1 cellular context compared by ENCODE assay signal in the genomic region with DNA sequence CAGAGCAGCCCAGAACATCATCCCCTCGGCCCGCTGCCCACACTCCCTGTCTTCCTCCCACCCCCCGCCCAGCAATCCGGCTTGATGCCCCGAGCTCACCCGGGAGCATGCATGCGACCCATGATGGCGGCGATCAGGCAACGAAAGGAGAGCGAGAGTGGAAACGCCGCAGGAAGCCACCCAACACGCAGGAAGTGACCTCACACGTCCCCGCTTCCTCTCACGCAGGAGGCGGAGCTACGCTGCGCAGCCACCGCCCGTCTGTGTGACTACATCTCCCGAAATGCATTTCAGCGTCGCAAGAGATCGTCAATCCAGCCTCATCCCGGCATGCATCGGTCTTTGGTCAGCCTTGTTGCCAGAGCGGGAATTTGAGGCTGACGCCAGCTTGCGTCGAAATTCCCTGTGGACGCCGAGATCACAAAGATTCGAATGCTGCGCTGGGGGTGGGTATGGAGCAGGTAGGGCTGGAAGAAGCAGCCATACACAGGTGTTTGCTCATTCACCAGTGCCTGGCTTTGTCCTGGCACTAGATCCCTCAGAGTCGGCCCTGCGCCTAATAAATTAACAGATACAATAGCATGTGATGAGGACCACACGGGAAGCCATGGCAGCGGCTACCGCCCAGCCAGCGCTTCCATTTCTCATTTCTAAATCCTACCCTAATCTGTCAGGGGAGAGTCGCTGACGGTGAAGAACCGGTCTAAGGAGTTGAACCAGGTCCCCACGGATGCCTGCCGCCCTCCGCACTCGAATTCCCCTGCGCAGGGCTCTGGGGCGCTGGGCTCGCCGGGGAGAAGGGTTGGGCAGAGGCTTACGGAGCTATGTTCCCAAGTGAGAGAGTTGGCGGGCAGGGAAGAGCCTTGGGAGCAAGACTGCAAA.
A peak's percentile ranks its signal among the peaks of the same experiment; 100 is the strongest.
TF ChIP-seq lines count a peak whose summit lies in the region.

RPS13 (minus strand) TSS at position 148 of the 882 bp plus-strand sequence; CDS start at position 122, 26 bp downstream.

TF ChIP-seq in K562, 482 proteins besides CTCF, POLR2A, EP300 and RAD21 (continued from another document and continues in another):
- peak; percentile 78 for TF ChIP-seq E2F8 (IDR thresholded peaks at IDR 0.05; ENCODE audit: low read depth, partially characterized antibody)
- TF ChIP-seq, protein P1, sequence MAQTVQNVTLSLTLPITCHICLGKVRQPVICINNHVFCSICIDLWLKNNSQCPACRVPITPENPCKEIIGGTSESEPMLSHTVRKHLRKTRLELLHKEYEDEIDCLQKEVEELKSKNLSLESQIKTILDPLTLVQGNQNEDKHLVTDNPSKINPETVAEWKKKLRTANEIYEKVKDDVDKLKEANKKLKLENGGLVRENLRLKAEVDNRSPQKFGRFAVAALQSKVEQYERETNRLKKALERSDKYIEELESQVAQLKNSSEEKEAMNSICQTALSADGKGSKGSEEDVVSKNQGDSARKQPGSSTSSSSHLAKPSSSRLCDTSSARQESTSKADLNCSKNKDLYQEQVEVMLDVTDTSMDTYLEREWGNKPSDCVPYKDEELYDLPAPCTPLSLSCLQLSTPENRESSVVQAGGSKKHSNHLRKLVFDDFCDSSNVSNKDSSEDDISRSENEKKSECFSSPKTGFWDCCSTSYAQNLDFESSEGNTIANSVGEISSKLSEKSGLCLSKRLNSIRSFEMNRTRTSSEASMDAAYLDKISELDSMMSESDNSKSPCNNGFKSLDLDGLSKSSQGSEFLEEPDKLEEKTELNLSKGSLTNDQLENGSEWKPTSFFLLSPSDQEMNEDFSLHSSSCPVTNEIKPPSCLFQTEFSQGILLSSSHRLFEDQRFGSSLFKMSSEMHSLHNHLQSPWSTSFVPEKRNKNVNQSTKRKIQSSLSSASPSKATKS (CRISPR knock-in tag; IDR thresholded peaks at IDR 0.05): no peak
- TF ChIP-seq OTX1 (CRISPR knock-in tag; IDR thresholded peaks at IDR 0.05): peak; percentile 8; the same call in 1 of the 2 replicates
- no peak for TF ChIP-seq FOXJ3 (CRISPR knock-in tag; IDR thresholded peaks at IDR 0.05)
- peak; percentile 99 for TF ChIP-seq POLR2G (IDR thresholded peaks at IDR 0.05; ENCODE audit: low read depth, low read length)
- TF ChIP-seq TSC22D4 (tag; IDR thresholded peaks at IDR 0.05): no peak
- TF ChIP-seq ZKSCAN1 (IDR thresholded peaks at IDR 0.05; ENCODE audit: low read depth, low read length): no peak; the same call in 1 of the 2 replicates
- TF ChIP-seq CREB1 (IDR thresholded peaks at IDR 0.05): peak; percentile 96
- peak; percentile 98 for TF ChIP-seq CREB1 (CRISPR knock-in tag; IDR thresholded peaks at IDR 0.05)
- peak; percentile 56; the same call in 1 of the 2 replicates for TF ChIP-seq ARID3A (IDR thresholded peaks at IDR 0.05; ENCODE audit: borderline replicate concordance, low read depth, low read length)
- TF ChIP-seq ZNF395 (CRISPR knock-in tag; IDR thresholded peaks at IDR 0.05): peak; percentile 85
- TF ChIP-seq TEAD1 (CRISPR knock-in tag; IDR thresholded peaks at IDR 0.05): peak in 1 of 2 experiments; percentile 94; a peak in 2 of 4 replicates
- TF ChIP-seq NCOA6 (IDR thresholded peaks at IDR 0.05): peak; percentile 80
- TF ChIP-seq NR3C1 (CRISPR knock-in tag; IDR thresholded peaks at IDR 0.05): no peak
- no peak for TF ChIP-seq ZNF347 (CRISPR knock-in tag; IDR thresholded peaks at IDR 0.05; ENCODE audit: low read depth)
- peak; percentile 57 for TF ChIP-seq PCBP1 (IDR thresholded peaks at IDR 0.05; ENCODE audit: low read depth, low read length, poor library complexity, severe bottlenecking)
- peak; percentile 73 for TF ChIP-seq ATF1 (CRISPR knock-in tag; IDR thresholded peaks at IDR 0.05)
- peak; percentile 97 for TF ChIP-seq ATF1 (tag; IDR thresholded peaks at IDR 0.05)
- TF ChIP-seq, protein P2, sequence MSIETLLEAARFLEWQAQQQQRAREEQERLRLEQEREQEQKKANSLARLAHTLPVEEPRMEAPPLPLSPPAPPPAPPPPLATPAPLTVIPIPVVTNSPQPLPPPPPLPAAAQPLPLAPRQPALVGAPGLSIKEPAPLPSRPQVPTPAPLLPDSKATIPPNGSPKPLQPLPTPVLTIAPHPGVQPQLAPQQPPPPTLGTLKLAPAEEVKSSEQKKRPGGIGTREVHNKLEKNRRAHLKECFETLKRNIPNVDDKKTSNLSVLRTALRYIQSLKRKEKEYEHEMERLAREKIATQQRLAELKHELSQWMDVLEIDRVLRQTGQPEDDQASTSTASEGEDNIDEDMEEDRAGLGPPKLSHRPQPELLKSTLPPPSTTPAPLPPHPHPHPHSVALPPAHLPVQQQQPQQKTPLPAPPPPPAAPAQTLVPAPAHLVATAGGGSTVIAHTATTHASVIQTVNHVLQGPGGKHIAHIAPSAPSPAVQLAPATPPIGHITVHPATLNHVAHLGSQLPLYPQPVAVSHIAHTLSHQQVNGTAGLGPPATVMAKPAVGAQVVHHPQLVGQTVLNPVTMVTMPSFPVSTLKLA (conservative IDR thresholded peaks at IDR 0.05): peak; percentile 80 to 83
- peak; percentile 71; the same call in 1 of the 2 replicates for TF ChIP-seq ZNF609 (CRISPR knock-in tag; IDR thresholded peaks at IDR 0.05; ENCODE audit: borderline replicate concordance)
- TF ChIP-seq, protein P3, sequence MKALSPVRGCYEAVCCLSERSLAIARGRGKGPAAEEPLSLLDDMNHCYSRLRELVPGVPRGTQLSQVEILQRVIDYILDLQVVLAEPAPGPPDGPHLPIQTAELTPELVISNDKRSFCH (CRISPR knock-in tag; IDR thresholded peaks at IDR 0.05): no peak
- TF ChIP-seq, protein P3 (tag; IDR thresholded peaks at IDR 0.05): peak; percentile 89; the same call in 1 of the 2 replicates
- TF ChIP-seq CREB3 (tag; conservative IDR thresholded peaks at IDR 0.05; ENCODE audit: low read depth): peak; percentile 84
- TF ChIP-seq ZNF766 (CRISPR knock-in tag; conservative IDR thresholded peaks at IDR 0.05): peak; percentile 88
- peak; percentile 96 for TF ChIP-seq POLR2AphosphoS5 (IDR thresholded peaks at IDR 0.05; ENCODE audit: control insufficient read depth, insufficient read depth, low read depth, low read length)
- peak; percentile 60; the same call in 1 of the 2 replicates for TF ChIP-seq NR2C2 (CRISPR knock-in tag; IDR thresholded peaks at IDR 0.05)
- peak; percentile 71 for TF ChIP-seq NR2C2 (tag; IDR thresholded peaks at IDR 0.05)
- TF ChIP-seq MTA1 (IDR thresholded peaks at IDR 0.05; ENCODE audit: borderline replicate concordance): peak; percentile 95
- peak; percentile 46; the same call in 1 of the 2 replicates for TF ChIP-seq VEZF1 (CRISPR knock-in tag; IDR thresholded peaks at IDR 0.05)
- peak; percentile 90; the same call in 1 of the 2 replicates for TF ChIP-seq NR1H2 (CRISPR knock-in tag; IDR thresholded peaks at IDR 0.05)
- 0 out of 2 replicates have a peak, but pooled peaks have one; percentile 18 for TF ChIP-seq CGGBP1 (CRISPR knock-in tag; IDR thresholded peaks at IDR 0.05)
- TF ChIP-seq STAG1 (CRISPR knock-in tag; IDR thresholded peaks at IDR 0.05; ENCODE audit: borderline replicate concordance): no peak
